2 cellular contexts compared by ENCODE assay signal in the genomic region with DNA sequence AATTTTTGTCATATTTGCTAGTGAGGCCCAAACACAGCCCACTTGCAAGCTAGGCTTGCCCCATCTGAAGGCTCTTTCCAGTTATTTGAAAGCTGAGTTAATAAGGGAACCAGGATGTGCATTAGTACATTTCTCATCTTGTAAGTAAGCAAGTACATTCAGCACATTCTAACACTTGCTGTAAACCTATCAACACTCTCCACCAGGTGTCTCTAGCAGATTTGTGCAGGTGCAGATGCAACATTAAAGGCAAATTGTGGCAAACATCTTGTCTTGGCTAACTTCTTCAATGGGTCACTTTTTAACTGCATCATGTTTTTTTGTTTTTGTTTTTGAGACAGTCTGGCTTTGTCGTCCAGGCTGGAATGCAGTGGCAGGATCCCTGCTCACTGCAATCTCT.
TF ChIP-seq lines count a peak whose summit lies in the region.

No MANE protein-coding gene starts in this region.

TF ChIP-seq in GM23338, 12 proteins besides CTCF, POLR2A, EP300 and RAD21 (continues in another document):
- TF ChIP-seq, protein P1, sequence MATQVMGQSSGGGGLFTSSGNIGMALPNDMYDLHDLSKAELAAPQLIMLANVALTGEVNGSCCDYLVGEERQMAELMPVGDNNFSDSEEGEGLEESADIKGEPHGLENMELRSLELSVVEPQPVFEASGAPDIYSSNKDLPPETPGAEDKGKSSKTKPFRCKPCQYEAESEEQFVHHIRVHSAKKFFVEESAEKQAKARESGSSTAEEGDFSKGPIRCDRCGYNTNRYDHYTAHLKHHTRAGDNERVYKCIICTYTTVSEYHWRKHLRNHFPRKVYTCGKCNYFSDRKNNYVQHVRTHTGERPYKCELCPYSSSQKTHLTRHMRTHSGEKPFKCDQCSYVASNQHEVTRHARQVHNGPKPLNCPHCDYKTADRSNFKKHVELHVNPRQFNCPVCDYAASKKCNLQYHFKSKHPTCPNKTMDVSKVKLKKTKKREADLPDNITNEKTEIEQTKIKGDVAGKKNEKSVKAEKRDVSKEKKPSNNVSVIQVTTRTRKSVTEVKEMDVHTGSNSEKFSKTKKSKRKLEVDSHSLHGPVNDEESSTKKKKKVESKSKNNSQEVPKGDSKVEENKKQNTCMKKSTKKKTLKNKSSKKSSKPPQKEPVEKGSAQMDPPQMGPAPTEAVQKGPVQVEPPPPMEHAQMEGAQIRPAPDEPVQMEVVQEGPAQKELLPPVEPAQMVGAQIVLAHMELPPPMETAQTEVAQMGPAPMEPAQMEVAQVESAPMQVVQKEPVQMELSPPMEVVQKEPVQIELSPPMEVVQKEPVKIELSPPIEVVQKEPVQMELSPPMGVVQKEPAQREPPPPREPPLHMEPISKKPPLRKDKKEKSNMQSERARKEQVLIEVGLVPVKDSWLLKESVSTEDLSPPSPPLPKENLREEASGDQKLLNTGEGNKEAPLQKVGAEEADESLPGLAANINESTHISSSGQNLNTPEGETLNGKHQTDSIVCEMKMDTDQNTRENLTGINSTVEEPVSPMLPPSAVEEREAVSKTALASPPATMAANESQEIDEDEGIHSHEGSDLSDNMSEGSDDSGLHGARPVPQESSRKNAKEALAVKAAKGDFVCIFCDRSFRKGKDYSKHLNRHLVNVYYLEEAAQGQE (IDR thresholded peaks at IDR 0.05; ENCODE audit: unreplicated experiment) = no peak
- TF ChIP-seq ZNF331 (CRISPR knock-in tag; IDR thresholded peaks at IDR 0.05; ENCODE audit: low read depth) = no peak
- no peak for TF ChIP-seq EZH2 (IDR thresholded peaks at IDR 0.05; ENCODE audit: low read depth, unreplicated experiment)
- TF ChIP-seq ZNF114 (CRISPR knock-in tag; IDR thresholded peaks at IDR 0.05) = no peak
- no peak for TF ChIP-seq EZH2phosphoT487 (IDR thresholded peaks at IDR 0.05; ENCODE audit: unreplicated experiment)
- no peak for TF ChIP-seq POLR2AphosphoS5 (IDR thresholded peaks at IDR 0.05; ENCODE audit: low read depth)
- no peak for TF ChIP-seq STAT1 (IDR thresholded peaks at IDR 0.05; ENCODE audit: unreplicated experiment)
- TF ChIP-seq CREB1 (CRISPR knock-in tag; IDR thresholded peaks at IDR 0.05; ENCODE audit: low read depth) = no peak
- TF ChIP-seq NANOG (IDR thresholded peaks at IDR 0.05; ENCODE audit: borderline replicate concordance) = no peak
- no peak for TF ChIP-seq JUNB (IDR thresholded peaks at IDR 0.05; ENCODE audit: unreplicated experiment)
- TF ChIP-seq, protein P2, sequence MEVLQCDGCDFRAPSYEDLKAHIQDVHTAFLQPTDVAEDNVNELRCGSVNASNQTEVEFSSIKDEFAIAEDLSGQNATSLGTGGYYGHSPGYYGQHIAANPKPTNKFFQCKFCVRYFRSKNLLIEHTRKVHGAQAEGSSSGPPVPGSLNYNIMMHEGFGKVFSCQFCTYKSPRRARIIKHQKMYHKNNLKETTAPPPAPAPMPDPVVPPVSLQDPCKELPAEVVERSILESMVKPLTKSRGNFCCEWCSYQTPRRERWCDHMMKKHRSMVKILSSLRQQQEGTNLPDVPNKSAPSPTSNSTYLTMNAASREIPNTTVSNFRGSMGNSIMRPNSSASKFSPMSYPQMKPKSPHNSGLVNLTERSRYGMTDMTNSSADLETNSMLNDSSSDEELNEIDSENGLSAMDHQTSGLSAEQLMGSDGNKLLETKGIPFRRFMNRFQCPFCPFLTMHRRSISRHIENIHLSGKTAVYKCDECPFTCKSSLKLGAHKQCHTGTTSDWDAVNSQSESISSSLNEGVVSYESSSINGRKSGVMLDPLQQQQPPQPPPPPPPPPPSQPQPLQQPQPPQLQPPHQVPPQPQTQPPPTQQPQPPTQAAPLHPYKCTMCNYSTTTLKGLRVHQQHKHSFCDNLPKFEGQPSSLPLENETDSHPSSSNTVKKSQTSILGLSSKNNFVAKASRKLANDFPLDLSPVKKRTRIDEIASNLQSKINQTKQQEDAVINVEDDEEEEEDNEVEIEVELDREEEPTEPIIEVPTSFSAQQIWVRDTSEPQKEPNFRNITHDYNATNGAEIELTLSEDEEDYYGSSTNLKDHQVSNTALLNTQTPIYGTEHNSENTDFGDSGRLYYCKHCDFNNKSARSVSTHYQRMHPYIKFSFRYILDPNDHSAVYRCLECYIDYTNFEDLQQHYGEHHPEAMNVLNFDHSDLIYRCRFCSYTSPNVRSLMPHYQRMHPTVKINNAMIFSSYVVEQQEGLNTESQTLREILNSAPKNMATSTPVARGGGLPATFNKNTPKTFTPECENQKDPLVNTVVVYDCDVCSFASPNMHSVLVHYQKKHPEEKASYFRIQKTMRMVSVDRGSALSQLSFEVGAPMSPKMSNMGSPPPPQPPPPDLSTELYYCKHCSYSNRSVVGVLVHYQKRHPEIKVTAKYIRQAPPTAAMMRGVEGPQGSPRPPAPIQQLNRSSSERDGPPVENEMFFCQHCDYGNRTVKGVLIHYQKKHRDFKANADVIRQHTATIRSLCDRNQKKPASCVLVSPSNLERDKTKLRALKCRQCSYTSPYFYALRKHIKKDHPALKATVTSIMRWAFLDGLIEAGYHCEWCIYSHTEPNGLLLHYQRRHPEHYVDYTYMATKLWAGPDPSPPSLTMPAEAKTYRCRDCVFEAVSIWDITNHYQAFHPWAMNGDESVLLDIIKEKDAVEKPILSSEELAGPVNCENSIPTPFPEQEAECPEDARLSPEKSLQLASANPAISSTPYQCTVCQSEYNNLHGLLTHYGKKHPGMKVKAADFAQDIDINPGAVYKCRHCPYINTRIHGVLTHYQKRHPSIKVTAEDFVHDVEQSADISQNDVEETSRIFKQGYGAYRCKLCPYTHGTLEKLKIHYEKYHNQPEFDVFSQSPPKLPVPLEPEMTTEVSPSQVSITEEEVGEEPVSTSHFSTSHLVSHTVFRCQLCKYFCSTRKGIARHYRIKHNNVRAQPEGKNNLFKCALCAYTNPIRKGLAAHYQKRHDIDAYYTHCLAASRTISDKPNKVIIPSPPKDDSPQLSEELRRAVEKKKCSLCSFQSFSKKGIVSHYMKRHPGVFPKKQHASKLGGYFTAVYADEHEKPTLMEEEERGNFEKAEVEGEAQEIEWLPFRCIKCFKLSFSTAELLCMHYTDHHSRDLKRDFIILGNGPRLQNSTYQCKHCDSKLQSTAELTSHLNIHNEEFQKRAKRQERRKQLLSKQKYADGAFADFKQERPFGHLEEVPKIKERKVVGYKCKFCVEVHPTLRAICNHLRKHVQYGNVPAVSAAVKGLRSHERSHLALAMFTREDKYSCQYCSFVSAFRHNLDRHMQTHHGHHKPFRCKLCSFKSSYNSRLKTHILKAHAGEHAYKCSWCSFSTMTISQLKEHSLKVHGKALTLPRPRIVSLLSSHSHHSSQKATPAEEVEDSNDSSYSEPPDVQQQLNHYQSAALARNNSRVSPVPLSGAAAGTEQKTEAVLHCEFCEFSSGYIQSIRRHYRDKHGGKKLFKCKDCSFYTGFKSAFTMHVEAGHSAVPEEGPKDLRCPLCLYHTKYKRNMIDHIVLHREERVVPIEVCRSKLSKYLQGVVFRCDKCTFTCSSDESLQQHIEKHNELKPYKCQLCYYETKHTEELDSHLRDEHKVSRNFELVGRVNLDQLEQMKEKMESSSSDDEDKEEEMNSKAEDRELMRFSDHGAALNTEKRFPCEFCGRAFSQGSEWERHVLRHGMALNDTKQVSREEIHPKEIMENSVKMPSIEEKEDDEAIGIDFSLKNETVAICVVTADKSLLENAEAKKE (CRISPR knock-in tag; IDR thresholded peaks at IDR 0.05) = no peak

TF ChIP-seq in SK-N-SH treated with all-trans-retinoic acid at 6 μM for 48 hours, 23 proteins besides CTCF, POLR2A, EP300 and RAD21 (continued from another document):
- TF ChIP-seq, protein P3, sequence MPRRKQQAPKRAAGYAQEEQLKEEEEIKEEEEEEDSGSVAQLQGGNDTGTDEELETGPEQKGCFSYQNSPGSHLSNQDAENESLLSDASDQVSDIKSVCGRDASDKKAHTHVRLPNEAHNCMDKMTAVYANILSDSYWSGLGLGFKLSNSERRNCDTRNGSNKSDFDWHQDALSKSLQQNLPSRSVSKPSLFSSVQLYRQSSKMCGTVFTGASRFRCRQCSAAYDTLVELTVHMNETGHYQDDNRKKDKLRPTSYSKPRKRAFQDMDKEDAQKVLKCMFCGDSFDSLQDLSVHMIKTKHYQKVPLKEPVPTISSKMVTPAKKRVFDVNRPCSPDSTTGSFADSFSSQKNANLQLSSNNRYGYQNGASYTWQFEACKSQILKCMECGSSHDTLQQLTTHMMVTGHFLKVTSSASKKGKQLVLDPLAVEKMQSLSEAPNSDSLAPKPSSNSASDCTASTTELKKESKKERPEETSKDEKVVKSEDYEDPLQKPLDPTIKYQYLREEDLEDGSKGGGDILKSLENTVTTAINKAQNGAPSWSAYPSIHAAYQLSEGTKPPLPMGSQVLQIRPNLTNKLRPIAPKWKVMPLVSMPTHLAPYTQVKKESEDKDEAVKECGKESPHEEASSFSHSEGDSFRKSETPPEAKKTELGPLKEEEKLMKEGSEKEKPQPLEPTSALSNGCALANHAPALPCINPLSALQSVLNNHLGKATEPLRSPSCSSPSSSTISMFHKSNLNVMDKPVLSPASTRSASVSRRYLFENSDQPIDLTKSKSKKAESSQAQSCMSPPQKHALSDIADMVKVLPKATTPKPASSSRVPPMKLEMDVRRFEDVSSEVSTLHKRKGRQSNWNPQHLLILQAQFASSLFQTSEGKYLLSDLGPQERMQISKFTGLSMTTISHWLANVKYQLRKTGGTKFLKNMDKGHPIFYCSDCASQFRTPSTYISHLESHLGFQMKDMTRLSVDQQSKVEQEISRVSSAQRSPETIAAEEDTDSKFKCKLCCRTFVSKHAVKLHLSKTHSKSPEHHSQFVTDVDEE (CRISPR knock-in tag; IDR thresholded peaks at IDR 0.05) = no peak
- TF ChIP-seq ARNTL (CRISPR knock-in tag; IDR thresholded peaks at IDR 0.05; ENCODE audit: borderline replicate concordance, low read depth) (no peak), CSDC2 (CRISPR knock-in tag; IDR thresholded peaks at IDR 0.05) (no peak), BACH2 (CRISPR knock-in tag; IDR thresholded peaks at IDR 0.05; ENCODE audit: borderline replicate concordance) (no peak), ZNF8 (CRISPR knock-in tag; IDR thresholded peaks at IDR 0.05) (no peak), ZC3H10 (CRISPR knock-in tag; IDR thresholded peaks at IDR 0.05) (no peak), TOX (CRISPR knock-in tag; IDR thresholded peaks at IDR 0.05; ENCODE audit: borderline replicate concordance) (no peak), ZNF70 (CRISPR knock-in tag; IDR thresholded peaks at IDR 0.05) (no peak), RARB (CRISPR knock-in tag; IDR thresholded peaks at IDR 0.05) (no peak), ZNF565 (CRISPR knock-in tag; conservative IDR thresholded peaks at IDR 0.05; ENCODE audit: low read depth) (no peak), OSR1 (CRISPR knock-in tag; IDR thresholded peaks at IDR 0.05) (no peak), SNAI2 (CRISPR knock-in tag; IDR thresholded peaks at IDR 0.05) (no peak), PPARA (CRISPR knock-in tag; IDR thresholded peaks at IDR 0.05; ENCODE audit: borderline replicate concordance) (no peak), GLIS3 (CRISPR knock-in tag; IDR thresholded peaks at IDR 0.05) (no peak), TCF4 (CRISPR knock-in tag; IDR thresholded peaks at IDR 0.05; ENCODE audit: borderline replicate concordance) (no peak)
- TF ChIP-seq, protein P4, sequence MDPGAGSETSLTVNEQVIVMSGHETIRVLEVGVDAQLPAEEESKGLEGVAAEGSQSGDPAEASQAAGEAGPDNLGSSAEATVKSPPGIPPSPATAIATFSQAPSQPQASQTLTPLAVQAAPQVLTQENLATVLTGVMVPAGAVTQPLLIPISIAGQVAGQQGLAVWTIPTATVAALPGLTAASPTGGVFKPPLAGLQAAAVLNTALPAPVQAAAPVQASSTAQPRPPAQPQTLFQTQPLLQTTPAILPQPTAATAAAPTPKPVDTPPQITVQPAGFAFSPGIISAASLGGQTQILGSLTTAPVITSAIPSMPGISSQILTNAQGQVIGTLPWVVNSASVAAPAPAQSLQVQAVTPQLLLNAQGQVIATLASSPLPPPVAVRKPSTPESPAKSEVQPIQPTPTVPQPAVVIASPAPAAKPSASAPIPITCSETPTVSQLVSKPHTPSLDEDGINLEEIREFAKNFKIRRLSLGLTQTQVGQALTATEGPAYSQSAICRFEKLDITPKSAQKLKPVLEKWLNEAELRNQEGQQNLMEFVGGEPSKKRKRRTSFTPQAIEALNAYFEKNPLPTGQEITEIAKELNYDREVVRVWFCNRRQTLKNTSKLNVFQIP (CRISPR knock-in tag; IDR thresholded peaks at IDR 0.05; ENCODE audit: borderline replicate concordance, low read depth) = no peak
- TF ChIP-seq, protein P5, sequence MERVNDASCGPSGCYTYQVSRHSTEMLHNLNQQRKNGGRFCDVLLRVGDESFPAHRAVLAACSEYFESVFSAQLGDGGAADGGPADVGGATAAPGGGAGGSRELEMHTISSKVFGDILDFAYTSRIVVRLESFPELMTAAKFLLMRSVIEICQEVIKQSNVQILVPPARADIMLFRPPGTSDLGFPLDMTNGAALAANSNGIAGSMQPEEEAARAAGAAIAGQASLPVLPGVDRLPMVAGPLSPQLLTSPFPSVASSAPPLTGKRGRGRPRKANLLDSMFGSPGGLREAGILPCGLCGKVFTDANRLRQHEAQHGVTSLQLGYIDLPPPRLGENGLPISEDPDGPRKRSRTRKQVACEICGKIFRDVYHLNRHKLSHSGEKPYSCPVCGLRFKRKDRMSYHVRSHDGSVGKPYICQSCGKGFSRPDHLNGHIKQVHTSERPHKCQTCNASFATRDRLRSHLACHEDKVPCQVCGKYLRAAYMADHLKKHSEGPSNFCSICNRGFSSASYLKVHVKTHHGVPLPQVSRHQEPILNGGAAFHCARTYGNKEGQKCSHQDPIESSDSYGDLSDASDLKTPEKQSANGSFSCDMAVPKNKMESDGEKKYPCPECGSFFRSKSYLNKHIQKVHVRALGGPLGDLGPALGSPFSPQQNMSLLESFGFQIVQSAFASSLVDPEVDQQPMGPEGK (CRISPR knock-in tag; IDR thresholded peaks at IDR 0.05; ENCODE audit: borderline replicate concordance) = no peak
- TF ChIP-seq, protein P6, sequence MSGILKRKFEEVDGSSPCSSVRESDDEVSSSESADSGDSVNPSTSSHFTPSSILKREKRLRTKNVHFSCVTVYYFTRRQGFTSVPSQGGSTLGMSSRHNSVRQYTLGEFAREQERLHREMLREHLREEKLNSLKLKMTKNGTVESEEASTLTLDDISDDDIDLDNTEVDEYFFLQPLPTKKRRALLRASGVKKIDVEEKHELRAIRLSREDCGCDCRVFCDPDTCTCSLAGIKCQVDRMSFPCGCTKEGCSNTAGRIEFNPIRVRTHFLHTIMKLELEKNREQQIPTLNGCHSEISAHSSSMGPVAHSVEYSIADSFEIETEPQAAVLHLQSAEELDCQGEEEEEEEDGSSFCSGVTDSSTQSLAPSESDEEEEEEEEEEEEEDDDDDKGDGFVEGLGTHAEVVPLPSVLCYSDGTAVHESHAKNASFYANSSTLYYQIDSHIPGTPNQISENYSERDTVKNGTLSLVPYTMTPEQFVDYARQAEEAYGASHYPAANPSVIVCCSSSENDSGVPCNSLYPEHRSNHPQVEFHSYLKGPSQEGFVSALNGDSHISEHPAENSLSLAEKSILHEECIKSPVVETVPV (CRISPR knock-in tag; IDR thresholded peaks at IDR 0.05) = no peak
